ENCODE assay signal across 8 cellular contexts in the genomic region with DNA sequence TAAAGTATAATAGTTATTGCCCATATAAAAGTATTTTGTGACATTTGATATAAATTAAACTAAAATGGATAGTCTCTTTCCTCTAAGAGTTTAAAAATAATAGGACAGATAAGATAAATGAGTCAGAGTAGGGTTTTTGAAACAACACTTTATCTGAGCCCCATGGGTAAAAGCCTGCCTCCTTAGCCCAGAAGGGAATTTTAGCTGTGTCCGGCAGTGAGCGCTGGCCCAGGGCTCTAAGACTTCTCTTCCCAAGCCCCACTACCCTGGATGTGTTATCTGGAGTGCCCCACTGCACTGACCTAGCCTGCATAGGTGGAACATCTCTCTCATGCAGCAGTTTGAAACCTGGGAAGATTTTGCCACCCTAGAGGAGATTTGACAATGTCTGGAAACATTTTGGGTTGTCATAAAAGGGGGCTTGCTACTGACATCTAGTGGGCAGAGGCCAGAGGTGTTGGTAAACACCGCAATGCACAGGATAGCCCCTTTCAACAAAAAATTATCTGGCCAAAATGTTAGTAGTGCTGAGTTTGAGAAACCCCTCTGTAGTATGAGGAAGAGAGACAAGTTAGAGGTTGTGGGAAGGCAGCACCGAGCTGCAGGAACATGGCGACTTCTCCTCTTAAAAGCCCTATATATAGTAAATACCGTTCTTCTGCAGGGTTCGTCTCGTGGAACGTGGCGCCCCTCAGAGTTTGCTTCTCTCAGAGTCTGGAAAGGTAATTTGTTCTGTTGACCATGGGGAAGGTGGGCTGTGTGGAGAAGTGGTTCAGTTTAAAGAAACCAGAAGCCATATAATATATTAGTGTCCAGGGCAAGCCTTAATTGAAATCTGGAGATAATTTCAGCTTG. TPM values are rescaled to one million over a fixed set of nuclear protein-coding genes. Genes with fewer than 3 reads are reported as not detected.
DNase-seq lines count a peak whose midpoint lies in the region; ATAC-seq and TF ChIP-seq lines count a peak whose summit lies in the region.

No MANE protein-coding gene starts in this region.

- H3K4me3 Mint-ChIP-seq in naive thymus-derived CD8-positive, alpha-beta T cell, result no peak overlapping the region

- TF ChIP-seq CTCF in C4-2B (conservative IDR thresholded peaks at IDR 0.05) (peak; percentile 84), GM13976 (IDR thresholded peaks at IDR 0.05; ENCODE audit: borderline replicate concordance, control extremely low read depth, extremely low read depth, insufficient read depth, missing control alignments) (peak; percentile 35), epithelial cell of proximal tubule (conservative IDR thresholded peaks at IDR 0.05; ENCODE audit: low read depth, low read length) (peak; percentile 71)

- no peaks in the 10 kb centered on the region for H3K4me1 Mint-ChIP-seq in naive thymus-derived CD8-positive, alpha-beta T cell

- DNase-seq in GM13976 (ENCODE audit: low spot score) (peak; percentile 44), RKO (ENCODE audit: low spot score) (peak; percentile 53), epithelial cell of proximal tubule (ENCODE audit: low read depth) (no peak)
- DNase-seq in naive thymus-derived CD8-positive, alpha-beta T cell, result peak in 3 of 10 donors; percentile 1 to 28 (median 22)

- POLR2A ChIA-PET in naive thymus-derived CD8-positive, alpha-beta T cell (lab: Charles Lee), result no interaction called here

- no peaks in the 10 kb centered on the region for H3K27me3 Mint-ChIP-seq in naive thymus-derived CD8-positive, alpha-beta T cell

- H3K9me3 Mint-ChIP-seq in naive thymus-derived CD8-positive, alpha-beta T cell, result no peaks in the 10 kb centered on the region

- peak; percentile 53 to 69 for ATAC-seq in naive thymus-derived CD8-positive, alpha-beta T cell
- ATAC-seq in GM19395 (IDR thresholded peaks at IDR 0.05; ENCODE audit: unreplicated experiment) (no peak), HG02763 (IDR thresholded peaks at IDR 0.05; ENCODE audit: unreplicated experiment) (no peak), GM18502 (IDR thresholded peaks at IDR 0.05; ENCODE audit: poor library complexity, unreplicated experiment) (no peak)

- in situ Hi-C loops in GM13976 (cut with MboI; ENCODE audit: low sequenced_read_pairs, unreplicated experiment), result no loop called here

- H3K36me3 Mint-ChIP-seq in naive thymus-derived CD8-positive, alpha-beta T cell, result peaks cover 0 to 94% (median 34%) of the 10 kb centered on the region in 3 donors

- no peak overlapping the region for H3K27ac ChIP-seq in C4-2B

- H3K4me3 ChIP-seq in epithelial cell of proximal tubule (ENCODE audit: low read depth, low read length), result no peak overlapping the region

- peak overlapping the region in 1 of 10 donors; percentile 74 for H3K27ac Mint-ChIP-seq in naive thymus-derived CD8-positive, alpha-beta T cell

RNA-seq across cellular contexts. Expression of a gene that starts 29.3 kb away (rescaled TPM):
- total RNA-seq in epithelial cell of proximal tubule, result 7.8 and 14.7 TPM in 2 replicates
- total RNA-seq in naive thymus-derived CD8-positive, alpha-beta T cell, result 10 to 100 TPM; 44.2 to 46.5 TPM
- 10 to 100 TPM; 23.5 to 36.3 (median 34.5) TPM for polyA plus RNA-seq in naive thymus-derived CD8-positive, alpha-beta T cell

Comparison
In these comparisons a context has a peak if more than half of its experiments do, and no peak if none do; other contexts are left out.
1. ATAC-seq: peak in naive thymus-derived CD8-positive, alpha-beta T cell (2 of 2); none in GM19395 (single experiment), HG02763 (single experiment) and GM18502 (single experiment).
2. Peak in every context shown above with its lines, with median percentiles within 50 percentile points of each other: CTCF ChIP-seq.